Comparison of ENCODE assay signal across 9 cellular contexts in genomic region chr20:39829713-39830112, GRCh38.
A peak's percentile ranks its signal among the peaks of the same experiment; 100 is the strongest.
DNase-seq lines count a peak whose midpoint lies in the region; ATAC-seq and TF ChIP-seq lines count a peak whose summit lies in the region.
"Had no signal": no experiment of that assay in that cellular context is flagged by ENCODE, and none has a peak within 500 bp of the region (broad histone marks: within the 10 kb centered on the region; RNA-seq: fewer than 3 reads in every experiment).

No MANE protein-coding gene starts in this region.

- H3K27me3 ChIP-seq in PC-3 (ENCODE audit: low read length): no peaks in the 10 kb centered on the region
- H3K27me3 ChIP-seq: SJSA1 had no signal

- intact Hi-C loops in PC-3 (cut with micrococcal nuclease): no loop called here
- intact Hi-C loops in CD14-positive monocyte (cut with micrococcal nuclease): no loop called here

- TF ChIP-seq CTCF in PC-3 (conservative IDR thresholded peaks at IDR 0.05; ENCODE audit: low read depth, low read length) (no peak), CD14-positive monocyte (IDR thresholded peaks at IDR 0.05) (no peak)

- H3F3A ChIP-seq in PC-3 (ENCODE audit: low read length, unreplicated experiment): no peaks in the 10 kb centered on the region

- no peaks in the 10 kb centered on the region for H3K36me3 Mint-ChIP-seq in memory B cell
- no peaks in the 10 kb centered on the region for H3K36me3 Mint-ChIP-seq in CD14-positive monocyte

- peak; percentile 81 for ATAC-seq in GM18517 (IDR thresholded peaks at IDR 0.05; ENCODE audit: unreplicated experiment)
- ATAC-seq in GM21515 (IDR thresholded peaks at IDR 0.05; ENCODE audit: unreplicated experiment): peak; percentile 85
- ATAC-seq in HG03175 (IDR thresholded peaks at IDR 0.05; ENCODE audit: unreplicated experiment): peak; percentile 77
- peak; percentile 87 for ATAC-seq in memory B cell (ENCODE audit: low read depth)
- ATAC-seq in PC-3: no peak

- no peak overlapping the region for H3K4me2 ChIP-seq in PC-3 (ENCODE audit: low read length)

- H3K4me3 Mint-ChIP-seq in memory B cell: peak overlapping the region; percentile 43
- H3K4me3 Mint-ChIP-seq in CD14-positive monocyte: no peak overlapping the region

- no peaks in the 10 kb centered on the region for H3K79me2 ChIP-seq in PC-3 (ENCODE audit: low read length)

- H4K20me1 ChIP-seq in PC-3 (ENCODE audit: low read length): no peaks in the 10 kb centered on the region

- H3K27ac Mint-ChIP-seq in memory B cell: peak overlapping the region; percentile 32
- H3K27ac Mint-ChIP-seq in CD14-positive monocyte: no peak overlapping the region

- peak; percentile 32 to 47 for DNase-seq in memory B cell (ENCODE audit: low spot score in 2 of 2)
- DNase-seq in activated CD4-positive, CD25-positive, alpha-beta regulatory T cell (lab: John Stamatoyannopoulos, UW): no peak
- DNase-seq in PC-3: no peak
- DNase-seq in mesenteric fat pad (ENCODE audit: low spot score): no peak
- no peak for DNase-seq in CD14-positive monocyte (ENCODE audit: low spot score)

- POLR2A ChIA-PET in PC-3 (lab: Charles Lee; ENCODE audit: unreplicated experiment): interaction anchor here (0.7 kb wide), 1 partner anchor 32 kb away, joined by 5 read pairs; no protein-coding TSS in a partner anchor

- H3K4me1 Mint-ChIP-seq in memory B cell (peaks cover 42% of the 10 kb centered on the region), CD14-positive monocyte (no peaks in the 10 kb centered on the region)

- no peaks in the 10 kb centered on the region for H3K9me3 Mint-ChIP-seq in memory B cell
- no peaks in the 10 kb centered on the region for H3K9me3 Mint-ChIP-seq in CD14-positive monocyte

- H3K9me3 ChIP-seq in PC-3 (ENCODE audit: low read length): peaks cover 19% of the 10 kb centered on the region
- H3K9me3 ChIP-seq: SJSA1 had no signal

- no TSS peak for BruUV-seq in PC-3 (replicated peaks; lab: Mats Ljungman, UMichigan)

- H2AFZ ChIP-seq in PC-3 (ENCODE audit: low read length): no peak overlapping the region

- no peaks in the 10 kb centered on the region for H3K36me3 ChIP-seq in PC-3 (ENCODE audit: low read depth, low read length)
- H3K36me3 ChIP-seq: SJSA1 had no signal

- no peaks in the 10 kb centered on the region for H3K27me3 Mint-ChIP-seq in memory B cell
- H3K27me3 Mint-ChIP-seq in CD14-positive monocyte (ENCODE audit: low read depth in 3 of 3): peaks cover 0 to 3% (median 0%) of the 10 kb centered on the region in 3 donors

- no peak overlapping the region for H3K4me3 ChIP-seq in PC-3 (ENCODE audit: low read length)
- H3K4me3 ChIP-seq: SJSA1 had no signal

- H3K4me1 ChIP-seq in PC-3 (ENCODE audit: insufficient read depth, low read length): no peaks in the 10 kb centered on the region
- H3K4me1 ChIP-seq: SJSA1 had no signal

- CTCF ChIA-PET in PC-3 (lab: Charles Lee): no interaction called here

- no peak overlapping the region for H3K9ac ChIP-seq in PC-3 (ENCODE audit: low read length)

- H3K9me2 ChIP-seq in PC-3 (replicated peaks; ENCODE audit: low read length): no peaks in the 10 kb centered on the region

- no peak overlapping the region for H3K27ac ChIP-seq in PC-3 (ENCODE audit: low read length)
- H3K27ac ChIP-seq: SJSA1 had no signal

Comparison
In these comparisons a context has a peak if more than half of its experiments do, and no peak if none do; other contexts are left out.
1. DNase-seq: peak in memory B cell (2 of 2); none in activated CD4-positive, CD25-positive, alpha-beta regulatory T cell (0 of 4), PC-3 (single experiment), mesenteric fat pad (single experiment) and CD14-positive monocyte (single experiment).